24 cellular contexts compared by ENCODE assay signal in genomic region chr3:1330107-1330506, GRCh38.
DNase-seq lines count a peak whose midpoint lies in the region; ATAC-seq, FAIRE-seq and TF ChIP-seq lines count a peak whose summit lies in the region.
"Had no signal": no experiment of that assay in that cellular context is flagged by ENCODE, and none has a peak within 500 bp of the region (broad histone marks: within the 10 kb centered on the region; RNA-seq: fewer than 3 reads in every experiment).

No MANE protein-coding gene starts in this region.

- H3K27ac Mint-ChIP-seq in activated naive CD4-positive, alpha-beta T cell treated with anti-CD3 and anti-CD28 coated beads for 36 hours, result no peak overlapping the region
- H3K27ac Mint-ChIP-seq: B cell; CD4-positive, CD25-positive, alpha-beta regulatory T cell; CD8-positive, alpha-beta T cell; GM23338; HFFc6 had no signal

- no peaks in the 10 kb centered on the region for H3K4me1 Mint-ChIP-seq in activated naive CD4-positive, alpha-beta T cell treated with anti-CD3 and anti-CD28 coated beads for 36 hours (ENCODE audit: low read depth)
- H3K4me1 Mint-ChIP-seq: B cell; CD4-positive, CD25-positive, alpha-beta regulatory T cell; GM23338 had no signal

- H3K27me3 Mint-ChIP-seq in activated naive CD4-positive, alpha-beta T cell treated with anti-CD3 and anti-CD28 coated beads for 36 hours (ENCODE audit: low read depth), result no peaks in the 10 kb centered on the region
- H3K27me3 Mint-ChIP-seq: B cell; CD4-positive, CD25-positive, alpha-beta regulatory T cell had no signal

- no peaks in the 10 kb centered on the region for H3K36me3 Mint-ChIP-seq in activated naive CD4-positive, alpha-beta T cell treated with anti-CD3 and anti-CD28 coated beads for 36 hours (ENCODE audit: low read depth)
- H3K36me3 Mint-ChIP-seq: CD4-positive, CD25-positive, alpha-beta regulatory T cell; CD8-positive, alpha-beta T cell had no signal

- H3K9me3 ChIP-seq in H1 (ENCODE audit: insufficient read depth in 2 of 2, low read depth in 1 of 2, low read length in 1 of 2) (no peaks in the 10 kb centered on the region), upper lobe of right lung (no peaks in the 10 kb centered on the region)
- H3K9me3 ChIP-seq: BLaER1, Caco-2, HAP-1 had no signal

- 91% methylated on average over 2 of the region's 2 CpGs; no CpG with 5 or more reads in 1 of the 2 experiments for WGBS in H1 (ENCODE audit: extremely low coverage in 1 of 2, insufficient coverage in 1 of 2, insufficient read length in 1 of 2, insufficient replicate concordance in 2 of 2, low coverage in 1 of 2, low lambda C conversion rate in 2 of 2, missing lambda C conversion rate in 1 of 2), 2 experiments

- H3K9me3 Mint-ChIP-seq in activated naive CD4-positive, alpha-beta T cell treated with anti-CD3 and anti-CD28 coated beads for 36 hours, result peaks cover 15% of the 10 kb centered on the region

- intact Hi-C loops in activated naive CD4-positive, alpha-beta T cell treated with anti-CD3 and anti-CD28 coated beads for 36 hours (cut with micrococcal nuclease), result no loop called here
- intact Hi-C loops in upper lobe of right lung (cut with DNase I), result no loop called here

- no peak overlapping the region for H2AK5ac ChIP-seq in H1 (ENCODE audit: low read depth, low read length)

- H3K4me3 ChIP-seq in H1 (ENCODE audit: extremely low read depth in 1 of 4, insufficient read depth in 2 of 4, low read depth in 3 of 4, low read length in 4 of 4) (no peak overlapping the region), upper lobe of right lung (no peak overlapping the region)
- H3K4me3 ChIP-seq: BLaER1, GM23338, HAP-1 had no signal

- no peak overlapping the region for H2AFZ ChIP-seq in H1 (ENCODE audit: low read length)
- H2AFZ ChIP-seq: GM23338 had no signal

- H3K4me3 Mint-ChIP-seq in activated naive CD4-positive, alpha-beta T cell treated with anti-CD3 and anti-CD28 coated beads for 36 hours, result no peak overlapping the region
- H3K4me3 Mint-ChIP-seq: B cell; CD4-positive, CD25-positive, alpha-beta regulatory T cell; CD8-positive, alpha-beta T cell; GM23338; HFFc6 had no signal

- H3K18ac ChIP-seq in H1 (ENCODE audit: extremely low read depth, low read length), result no peak overlapping the region

- H3K27ac ChIP-seq in H1 (ENCODE audit: low read depth, low read length) (no peak overlapping the region), upper lobe of right lung (no peak overlapping the region)
- H3K27ac ChIP-seq: 22Rv1, BLaER1, C4-2B had no signal

- H3K4me1 ChIP-seq in H1 (replicated peaks in 1 of 4; ENCODE audit: control insufficient read depth in 3 of 4, insufficient read depth in 4 of 4, low read length in 3 of 4) (peaks cover 0 to 3% (median 0%) of the 10 kb centered on the region in 4 experiments; a peak in 1 of 7 replicates), upper lobe of right lung (no peaks in the 10 kb centered on the region)
- H3K4me1 ChIP-seq: Caco-2 had no signal

- DNase-seq in NCI-H2107 treated with DMSO at 0.1 percent for 48 hours (lab: John Stamatoyannopoulos, UW; ENCODE audit: unreplicated experiment), result peak; percentile 72
- no peak for DNase-seq in NCI-H2107 (lab: John Stamatoyannopoulos, UW)
- peak; percentile 34 for DNase-seq in NCI-H748 (lab: John Stamatoyannopoulos, UW; ENCODE audit: unreplicated experiment)
- DNase-seq in NCI-H748 treated with DMSO at 0.1 percent for 48 hours (lab: John Stamatoyannopoulos, UW), result no peak
- DNase-seq in NCI-H69 (lab: John Stamatoyannopoulos, UW), result peak; percentile 71
- DNase-seq in H1 (ENCODE audit: low read depth in 1 of 2, low spot score in 2 of 2), result no peak
- DNase-seq in activated naive CD4-positive, alpha-beta T cell treated with anti-CD3 and anti-CD28 coated beads for 36 hours, result no peak
- DNase-seq in upper lobe of right lung, result no peak
- DNase-seq: Caco-2; CD4-positive, CD25-positive, alpha-beta regulatory T cell; CD8-positive, alpha-beta T cell; DMS153; DND-41; HFFc6 had no signal

- FAIRE-seq in H1 (lab: Jason Lieb, UNC), result no peak
- FAIRE-seq: A204.1, G401.6, GM19239, H54 had no signal

- H4K20me1 ChIP-seq in H1 (replicated peaks in 1 of 2; ENCODE audit: control insufficient read depth in 1 of 2, insufficient read depth in 2 of 2, low read length in 2 of 2), result no peaks in the 10 kb centered on the region
- H4K20me1 ChIP-seq: BLaER1 had no signal

- no peak overlapping the region for H2BK12ac ChIP-seq in H1 (ENCODE audit: low read depth, low read length)

- CTCF ChIA-PET in H1 (lab: Charles Lee; ENCODE audit: partially characterized antibody), result interaction anchor here (0.7 to 1.0 kb wide), 2 partner anchors 21 to 383 kb away, joined by 3 to 4 read pairs; no protein-coding TSS in a partner anchor
- CTCF ChIA-PET in activated naive CD4-positive, alpha-beta T cell treated with anti-CD3 and anti-CD28 coated beads for 36 hours (lab: Charles Lee), result no interaction called here

- no peak for TF ChIP-seq EP300 in H1 (IDR thresholded peaks at IDR 0.05; ENCODE audit: borderline replicate concordance in 1 of 2, low read depth in 2 of 2, low read length in 2 of 2)

- no peaks in the 10 kb centered on the region for H3K79me2 ChIP-seq in H1 (ENCODE audit: control insufficient read depth in 1 of 2, insufficient read depth in 2 of 2, low read length in 2 of 2)

- TF ChIP-seq RAD21 in H1 (IDR thresholded peaks at IDR 0.05 in 1 of 2, conservative IDR thresholded peaks at IDR 0.05 in 1 of 2; ENCODE audit: low read depth in 2 of 2, low read length in 2 of 2), result no peak

- H4K91ac ChIP-seq in H1 (replicated peaks; ENCODE audit: insufficient read length, low read length), result no peak overlapping the region

- H4K8ac ChIP-seq in H1 (ENCODE audit: extremely low read depth, insufficient read depth, low read length), result no peak overlapping the region

- no peak overlapping the region for H2BK20ac ChIP-seq in H1 (ENCODE audit: low read length)

- H2BK120ac ChIP-seq in H1 (replicated peaks; ENCODE audit: low read depth, low read length), result no peak overlapping the region

- H2BK15ac ChIP-seq in H1 (ENCODE audit: low read length), result no peak overlapping the region

- H3K4ac ChIP-seq in H1 (replicated peaks; ENCODE audit: insufficient read length, low read depth, low read length), result no peak overlapping the region

- no peak for TF ChIP-seq POLR2A in H1 (IDR thresholded peaks at IDR 0.05; ENCODE audit: control extremely low read depth in 1 of 2, low read depth in 2 of 2, low read length in 2 of 2)

- H3K4me2 ChIP-seq in H1 (ENCODE audit: insufficient read depth in 1 of 2, low read depth in 2 of 2, low read length in 2 of 2), result no peak overlapping the region
- H3K4me2 ChIP-seq: BLaER1, GM23338 had no signal

- H2BK5ac ChIP-seq in H1 (ENCODE audit: low read depth, low read length), result no peak overlapping the region

- TF ChIP-seq CTCF in H1 (IDR thresholded peaks at IDR 0.05; ENCODE audit: control extremely low read depth in 1 of 3, insufficient read depth in 1 of 3, low read depth in 1 of 3, low read length in 3 of 3) (no peak), upper lobe of right lung (IDR thresholded peaks at IDR 0.05) (no peak)

- no peak overlapping the region for H3K14ac ChIP-seq in H1 (ENCODE audit: insufficient read length)

- H4K5ac ChIP-seq in H1 (ENCODE audit: insufficient read length, low read depth, low read length), result no peak overlapping the region

- H3K23ac ChIP-seq in H1 (ENCODE audit: insufficient read length), result no peak overlapping the region

- no peaks in the 10 kb centered on the region for H3K36me3 ChIP-seq in H1 (ENCODE audit: control insufficient read depth in 2 of 4, insufficient read depth in 4 of 4, low read length in 3 of 4)
- H3K36me3 ChIP-seq in upper lobe of right lung, result no peaks in the 10 kb centered on the region
- H3K36me3 ChIP-seq: BLaER1, HAP-1 had no signal

- no peak overlapping the region for H3K9ac ChIP-seq in H1 (replicated peaks in 1 of 4; ENCODE audit: extremely low read depth in 1 of 4, low read depth in 3 of 4, low read length in 3 of 4)
- H3K9ac ChIP-seq: BLaER1 had no signal

- H3K27me3 ChIP-seq in H1 (replicated peaks in 1 of 4; ENCODE audit: control insufficient read depth in 3 of 4, extremely low read depth in 1 of 4, insufficient read depth in 3 of 4, low read length in 3 of 4) (no peaks in the 10 kb centered on the region), upper lobe of right lung (no peaks in the 10 kb centered on the region)
- H3K27me3 ChIP-seq: BLaER1 had no signal

- no peak for ATAC-seq in upper lobe of right lung
- ATAC-seq: CD8-positive, alpha-beta T cell; GM23338 had no signal

- POLR2A ChIA-PET in H1 (lab: Charles Lee; ENCODE audit: partially characterized antibody), result no interaction called here

- no peaks in the 10 kb centered on the region for H3K23me2 ChIP-seq in H1 (ENCODE audit: low read depth, low read length)

- H3K56ac ChIP-seq in H1 (replicated peaks; ENCODE audit: insufficient read length, low read depth, low read length), result no peak overlapping the region

- no peaks in the 10 kb centered on the region for H3K79me1 ChIP-seq in H1 (ENCODE audit: low read depth, low read length)

TF ChIP-seq in H1, 55 proteins besides CTCF, POLR2A, EP300 and RAD21:
- TF ChIP-seq TCF12 (IDR thresholded peaks at IDR 0.05; ENCODE audit: low read depth, low read length), result 0 out of 2 replicates have a peak, but pooled peaks have one; percentile 55
- no peak for TF ChIP-seq JUN (IDR thresholded peaks at IDR 0.05; ENCODE audit: low read depth, low read length)
- TF ChIP-seq MAFK (IDR thresholded peaks at IDR 0.05; ENCODE audit: low read depth, low read length), result no peak

Comparison
In these comparisons a context has a peak if more than half of its experiments do, and no peak if none do; other contexts are left out.
1. DNase-seq: peak in NCI-H2107 treated with DMSO at 0.1 percent for 48 hours (single experiment), NCI-H748 (single experiment) and NCI-H69 (single experiment); none in NCI-H2107 (single experiment), NCI-H748 treated with DMSO at 0.1 percent for 48 hours (single experiment), H1 (0 of 2), activated naive CD4-positive, alpha-beta T cell treated with anti-CD3 and anti-CD28 coated beads for 36 hours (single experiment) and upper lobe of right lung (single experiment).